8 cellular contexts compared by ENCODE assay signal in the genomic region with DNA sequence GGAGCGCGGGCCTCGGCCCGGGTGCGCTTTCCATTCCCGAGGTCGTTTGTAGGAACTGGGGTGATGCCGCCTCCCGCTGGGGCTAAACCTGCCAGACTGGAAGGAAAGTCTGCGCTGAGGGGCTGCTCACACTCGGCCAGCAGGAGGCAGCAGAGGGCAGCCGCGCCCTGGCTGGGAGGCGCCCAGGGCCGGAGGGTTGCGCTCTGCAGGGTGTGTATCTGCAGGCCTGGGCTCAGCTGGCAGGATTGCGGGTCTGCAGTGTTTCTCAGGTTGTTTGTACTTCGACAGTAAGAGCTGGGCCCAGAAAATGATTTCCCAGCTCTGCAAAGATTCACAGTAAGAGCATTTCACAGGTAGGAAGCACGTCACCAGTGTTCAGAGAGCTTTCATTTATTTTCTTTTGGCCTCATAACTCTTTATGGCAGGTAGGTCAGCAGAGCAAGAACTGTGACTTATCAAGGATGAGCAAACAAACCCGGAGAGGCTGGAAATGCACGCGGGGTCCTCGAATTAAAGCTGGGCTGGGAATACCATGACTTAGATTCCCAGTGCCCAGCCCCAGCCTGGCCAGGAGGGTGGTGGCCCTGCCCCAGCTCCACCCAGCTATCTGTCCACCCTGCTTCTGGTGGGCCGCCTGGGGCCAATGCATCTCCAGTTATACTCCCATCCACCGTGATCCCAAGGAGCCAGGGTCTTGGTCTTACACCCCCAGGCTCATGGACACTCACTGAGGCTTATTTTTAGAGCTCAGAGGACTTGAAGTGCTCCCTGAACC. TPM values are rescaled to one million over a fixed set of nuclear protein-coding genes. Genes with fewer than 3 reads are reported as not detected.
DNase-seq lines count a peak whose midpoint lies in the region; TF ChIP-seq lines count a peak whose summit lies in the region.

No MANE protein-coding gene starts in this region.

- no peak overlapping the region for H3K23ac ChIP-seq in mesendoderm (ENCODE audit: low read length)

- H2BK5ac ChIP-seq in mesendoderm (ENCODE audit: low read length) = no peak overlapping the region

- H3K4ac ChIP-seq in mesendoderm (ENCODE audit: low read depth, low read length) = no peak overlapping the region

- no CpG with 5 or more reads among the region's 25 CpGs for WGBS in mesendoderm (ENCODE audit: extremely low coverage, insufficient coverage, low lambda C conversion rate)

- no peak overlapping the region for H3K18ac ChIP-seq in mesendoderm (ENCODE audit: low read length)

- H3K4me1 ChIP-seq in mesendoderm (ENCODE audit: control insufficient read depth, low read depth, low read length) = no peaks in the 10 kb centered on the region

- H3K4me3 Mint-ChIP-seq in activated CD4-positive, alpha-beta memory T cell treated with anti-CD3 and anti-CD28 coated beads for 36 hours = no peak overlapping the region

- H3K56ac ChIP-seq in mesendoderm (ENCODE audit: low read length) = no peak overlapping the region

- POLR2A ChIA-PET in activated CD4-positive, alpha-beta memory T cell treated with anti-CD3 and anti-CD28 coated beads for 36 hours (lab: Charles Lee) = interaction anchor here (0.9 to 1.3 kb wide), 3 partner anchors 16 to 137 kb away, joined by 3 to 4 read pairs (median 3); a partner anchor contains a TSS

- H3K27ac ChIP-seq in mesendoderm (ENCODE audit: low read depth, low read length) = no peak overlapping the region

- TF ChIP-seq POLR2A in NB4 (IDR thresholded peaks at IDR 0.05; ENCODE audit: extremely low read depth, insufficient read length) = no peak

- intact Hi-C loops in activated CD4-positive, alpha-beta memory T cell treated with anti-CD3 and anti-CD28 coated beads for 36 hours (cut with micrococcal nuclease) = loop anchor here (1.0 kb wide), 3 partner anchors 58 to 257 kb away; no protein-coding TSS in a partner anchor

- H3K4me3 ChIP-seq in HFF-Myc (replicated peaks; ENCODE audit: low read depth, low read length) (no peak overlapping the region), NB4 (ENCODE audit: low read depth, low read length) (no peak overlapping the region), mesendoderm (ENCODE audit: low read length) (no peak overlapping the region)

- H3K79me2 ChIP-seq in mesendoderm (ENCODE audit: control insufficient read depth, insufficient read depth, low read length) = no peaks in the 10 kb centered on the region

- TF ChIP-seq CTCF in GM12872 (IDR thresholded peaks at IDR 0.05; ENCODE audit: insufficient read depth, low read depth, low read length) = peak; percentile 96
- peak; percentile 87 for TF ChIP-seq CTCF in HFF-Myc (IDR thresholded peaks at IDR 0.05; ENCODE audit: low read depth, low read length, missing control alignments)
- peak; percentile 94 for TF ChIP-seq CTCF in NB4 (IDR thresholded peaks at IDR 0.05; ENCODE audit: low read depth, low read length)

- no peak overlapping the region for H4K8ac ChIP-seq in mesendoderm (ENCODE audit: low read depth, low read length)

- no peak overlapping the region for H3K9ac ChIP-seq in mesendoderm (ENCODE audit: low read length)

- H3K27me3 ChIP-seq in mesendoderm (ENCODE audit: insufficient read depth, low read length, poor library complexity) = no peaks in the 10 kb centered on the region

- no peak overlapping the region for H2AK5ac ChIP-seq in mesendoderm (ENCODE audit: low read length)

- H3K4me1 Mint-ChIP-seq in activated CD4-positive, alpha-beta memory T cell treated with anti-CD3 and anti-CD28 coated beads for 36 hours (ENCODE audit: low read depth) = peaks cover 3% of the 10 kb centered on the region

- H4K5ac ChIP-seq in mesendoderm (ENCODE audit: low read length) = no peak overlapping the region

- no peaks in the 10 kb centered on the region for H3K36me3 Mint-ChIP-seq in activated CD4-positive, alpha-beta memory T cell treated with anti-CD3 and anti-CD28 coated beads for 36 hours

- no peak overlapping the region for H2BK15ac ChIP-seq in mesendoderm (replicated peaks; ENCODE audit: low read depth)

- no peaks in the 10 kb centered on the region for H3K79me1 ChIP-seq in mesendoderm (ENCODE audit: low read length)

- H3K27ac Mint-ChIP-seq in activated CD4-positive, alpha-beta memory T cell treated with anti-CD3 and anti-CD28 coated beads for 36 hours = peak overlapping the region; percentile 29

- H2BK120ac ChIP-seq in mesendoderm (ENCODE audit: low read depth, low read length) = no peak overlapping the region

- no peaks in the 10 kb centered on the region for H3K36me3 ChIP-seq in mesendoderm (ENCODE audit: control insufficient read depth, insufficient read depth, low read length)

- H3K4me2 ChIP-seq in mesendoderm (ENCODE audit: low read length) = no peak overlapping the region

- DNase-seq in HFF-Myc (ENCODE audit: extremely low read depth, low read depth) = no peak
- peak; percentile 91 for DNase-seq in NB4 (ENCODE audit: low read depth)
- peak; percentile 86 for DNase-seq in activated CD4-positive, alpha-beta memory T cell treated with anti-CD3 and anti-CD28 coated beads for 36 hours
- peak; percentile 78 for DNase-seq in effector CD4-positive, alpha-beta T cell
- peak; percentile 75 for DNase-seq in mesendoderm
- DNase-seq in stimulated activated CD8-positive, alpha-beta memory T cell treated with anti-CD3 and anti-CD28 coated beads, Interleukin-4, amount 100 ng/mL, for 24 hours (ENCODE audit: low read depth) = peak; percentile 77
- no peak for DNase-seq in NCI-H748 (lab: John Stamatoyannopoulos, UW; ENCODE audit: unreplicated experiment)

- H3K27me3 Mint-ChIP-seq in activated CD4-positive, alpha-beta memory T cell treated with anti-CD3 and anti-CD28 coated beads for 36 hours = peaks cover 2% of the 10 kb centered on the region

- CTCF ChIA-PET in activated CD4-positive, alpha-beta memory T cell treated with anti-CD3 and anti-CD28 coated beads for 36 hours (lab: Charles Lee) = interaction anchor here (0.6 to 5.4 kb wide), 33 partner anchors 9 to 260 kb away, joined by 3 to 124 read pairs (median 4); a partner anchor contains a TSS

- H3K9me3 Mint-ChIP-seq in activated CD4-positive, alpha-beta memory T cell treated with anti-CD3 and anti-CD28 coated beads for 36 hours = no peaks in the 10 kb centered on the region

RNA-seq across cellular contexts. Expression of a gene that starts 15.2 kb away (rescaled TPM):
- 10 to 100 TPM; 31.9 to 32.3 TPM for total RNA-seq in activated CD4-positive, alpha-beta memory T cell treated with anti-CD3 and anti-CD28 coated beads for 36 hours
- polyA plus RNA-seq in mesendoderm (2013, experiment 1 of 2) = 28.9 TPM
- 30.4 TPM for polyA plus RNA-seq in mesendoderm (2013, experiment 2 of 2)

Comparison
In these comparisons a context has a peak if more than half of its experiments do, and no peak if none do; other contexts are left out.
1. DNase-seq: peak in NB4 (single experiment), activated CD4-positive, alpha-beta memory T cell treated with anti-CD3 and anti-CD28 coated beads for 36 hours (single experiment), effector CD4-positive, alpha-beta T cell (single experiment), mesendoderm (single experiment) and stimulated activated CD8-positive, alpha-beta memory T cell treated with anti-CD3 and anti-CD28 coated beads, Interleukin-4, amount 100 ng/mL, for 24 hours (single experiment); none in HFF-Myc (single experiment) and NCI-H748 (single experiment).
2. Peak in every context shown above with its lines, with median percentiles within 50 percentile points of each other: CTCF ChIP-seq.